Comparison of ENCODE assay signal across 21 cellular contexts in genomic region chr20:12156252-12156651, GRCh38.
"Had no signal": no experiment of that assay in that cellular context is flagged by ENCODE, and none has a peak within 500 bp of the region (broad histone marks: within the 10 kb centered on the region; RNA-seq: fewer than 3 reads in every experiment).

No MANE protein-coding gene starts in this region.

- H3K27ac ChIP-seq: SJSA1, SK-N-MC had no signal

- H3K4me3 ChIP-seq: SJSA1, SK-N-MC had no signal

- DNase-seq: IMR-90, Karpas-422, KG1, MM.1S, NCI-H1092 treated with DMSO at 0.1 percent for 48 hours, NCI-H1417 treated with DMSO at 0.1 percent for 48 hours, NCI-H146, NCI-H1694 treated with DMSO at 0.1 percent for 48 hours, NCI-H1930, NCI-H2081, NCI-H2107, NCI-H2227 treated with DMSO at 0.1 percent for 48 hours, NCI-H524, NCI-H526 treated with DMSO at 0.1 percent for 48 hours, NCI-H774, Right ventricle myocardium superior, RPMI8226, SIG-M5 had no signal

- H3K36me3 ChIP-seq: SJSA1 had no signal

- H3K27me3 ChIP-seq: SJSA1 had no signal

- ATAC-seq: HepG2 had no signal

- H3K4me1 ChIP-seq: SJSA1 had no signal
